8 cellular contexts compared by ENCODE assay signal in genomic region chr22:20509344-20510047, GRCh38. TPM values are rescaled to one million over a fixed set of nuclear protein-coding genes. Genes with fewer than 3 reads are reported as not detected.
DNase-seq lines count a peak whose midpoint lies in the region; ATAC-seq, FAIRE-seq and TF ChIP-seq lines count a peak whose summit lies in the region.

No MANE protein-coding gene starts in this region.

- peaks cover 63% of the 10 kb centered on the region for H3K4me1 Mint-ChIP-seq in activated naive CD4-positive, alpha-beta T cell treated with anti-CD3 and anti-CD28 coated beads, Interleukin-2, amount 50 U/mL, for 24 hours

- FAIRE-seq in RCC 7860 (lab: Jason Lieb, UNC) (peak; percentile 92), pancreas (lab: Jason Lieb, UNC) (peak; percentile 72)

- no peak for TF ChIP-seq CTCF in pancreas (IDR thresholded peaks at IDR 0.05)
- TF ChIP-seq CTCF in WERI-Rb-1 (IDR thresholded peaks at IDR 0.05; ENCODE audit: low read depth, low read length) = no peak

- peaks cover 0 to 26% (median 16%) of the 10 kb centered on the region in 3 donors for H3K4me1 ChIP-seq in pancreas

- peak overlapping the region; percentile 94 for H3K27ac Mint-ChIP-seq in activated naive CD4-positive, alpha-beta T cell treated with anti-CD3 and anti-CD28 coated beads, Interleukin-2, amount 50 U/mL, for 24 hours

- no peaks in the 10 kb centered on the region for H3K9me3 Mint-ChIP-seq in activated naive CD4-positive, alpha-beta T cell treated with anti-CD3 and anti-CD28 coated beads, Interleukin-2, amount 50 U/mL, for 24 hours

- no peaks in the 10 kb centered on the region for H3K36me3 ChIP-seq in pancreas
- peaks cover 28% of the 10 kb centered on the region for H3K36me3 ChIP-seq in WERI-Rb-1

- WGBS in pancreas, 2 donors = 31 to 39% methylated on average over 7 of the region's 7 CpGs

- DNase-seq in RCC 7860 (ENCODE audit: low spot score) = peak; percentile 87
- DNase-seq in head of caudate nucleus = peak in 36 of 42 donors; percentile 26 to 90 (median 64)
- peak in 3 of 6 donors; percentile 59 to 75 (median 62) for DNase-seq in pancreas
- DNase-seq in NCI-H510A (lab: John Stamatoyannopoulos, UW) = no peak
- no peak for DNase-seq in WERI-Rb-1

- intact Hi-C loops in head of caudate nucleus (cut with DNase I) (no loop called here), pancreas (cut with DNase I) (no loop called here)

- peak; percentile 32 for TF ChIP-seq POLR2A in GM18505 (IDR thresholded peaks at IDR 0.05; ENCODE audit: borderline replicate concordance, extremely low read depth, insufficient read depth, insufficient read length)

- peak overlapping the region in 3 of 4 donors; percentile 22 to 92 (median 77) for H3K27ac ChIP-seq in pancreas
- H3K27ac ChIP-seq in WERI-Rb-1 = no peak overlapping the region

- H3K4me3 Mint-ChIP-seq in activated naive CD4-positive, alpha-beta T cell treated with anti-CD3 and anti-CD28 coated beads, Interleukin-2, amount 50 U/mL, for 24 hours = peak overlapping the region; percentile 94

- H3K27me3 Mint-ChIP-seq in activated naive CD4-positive, alpha-beta T cell treated with anti-CD3 and anti-CD28 coated beads, Interleukin-2, amount 50 U/mL, for 24 hours = no peaks in the 10 kb centered on the region

- no peak for ATAC-seq in GM18505 (IDR thresholded peaks at IDR 0.05; ENCODE audit: unreplicated experiment)
- peak; percentile 51 to 81 (median 61) for ATAC-seq in pancreas
- no peak for ATAC-seq in HG03469 (IDR thresholded peaks at IDR 0.05; ENCODE audit: unreplicated experiment)

- no peaks in the 10 kb centered on the region for H3K27me3 ChIP-seq in pancreas
- H3K27me3 ChIP-seq in WERI-Rb-1 (ENCODE audit: insufficient read depth, low read depth, severe bottlenecking) = no peaks in the 10 kb centered on the region

- H3K36me3 Mint-ChIP-seq in activated naive CD4-positive, alpha-beta T cell treated with anti-CD3 and anti-CD28 coated beads, Interleukin-2, amount 50 U/mL, for 24 hours = peaks cover 15% of the 10 kb centered on the region

- H3K9me3 ChIP-seq in pancreas (no peaks in the 10 kb centered on the region), WERI-Rb-1 (ENCODE audit: severe bottlenecking) (no peaks in the 10 kb centered on the region)

- peak overlapping the region in 2 of 4 donors; percentile 81 to 98 for H3K4me3 ChIP-seq in pancreas
- no peak overlapping the region for H3K4me3 ChIP-seq in WERI-Rb-1 (ENCODE audit: low read depth, low read length)

RNA-seq across cellular contexts. Expression of gene MED15, which starts 2.1 kb away (rescaled TPM):
- total RNA-seq in pancreas = 10 to 100 TPM; 27.1 to 47.9 (median 35.4) TPM
- polyA plus RNA-seq in pancreas = 10 to 100 TPM; 61.0 to 61.7 TPM

RNA-seq across cellular contexts. Expression of gene KLHL22, which starts 13.9 kb away (rescaled TPM):
- total RNA-seq in pancreas = 10 to 100 TPM in 4 of 6 donors, 1 to 10 TPM in 2; 9.9 to 15.0 (median 12.4) TPM
- polyA plus RNA-seq in pancreas = 10 to 100 TPM; 22.2 to 22.9 TPM

Comparison
In these comparisons a context has a peak if more than half of its experiments do, and no peak if none do; other contexts are left out.
1. ATAC-seq: peak in pancreas (4 of 4); none in GM18505 (single experiment) and HG03469 (single experiment).
2. DNase-seq: peak in RCC 7860 (single experiment) and head of caudate nucleus (36 of 42); none in NCI-H510A (single experiment) and WERI-Rb-1 (single experiment).